Comparison of ENCODE assay signal across 8 cellular contexts in the genomic region with DNA sequence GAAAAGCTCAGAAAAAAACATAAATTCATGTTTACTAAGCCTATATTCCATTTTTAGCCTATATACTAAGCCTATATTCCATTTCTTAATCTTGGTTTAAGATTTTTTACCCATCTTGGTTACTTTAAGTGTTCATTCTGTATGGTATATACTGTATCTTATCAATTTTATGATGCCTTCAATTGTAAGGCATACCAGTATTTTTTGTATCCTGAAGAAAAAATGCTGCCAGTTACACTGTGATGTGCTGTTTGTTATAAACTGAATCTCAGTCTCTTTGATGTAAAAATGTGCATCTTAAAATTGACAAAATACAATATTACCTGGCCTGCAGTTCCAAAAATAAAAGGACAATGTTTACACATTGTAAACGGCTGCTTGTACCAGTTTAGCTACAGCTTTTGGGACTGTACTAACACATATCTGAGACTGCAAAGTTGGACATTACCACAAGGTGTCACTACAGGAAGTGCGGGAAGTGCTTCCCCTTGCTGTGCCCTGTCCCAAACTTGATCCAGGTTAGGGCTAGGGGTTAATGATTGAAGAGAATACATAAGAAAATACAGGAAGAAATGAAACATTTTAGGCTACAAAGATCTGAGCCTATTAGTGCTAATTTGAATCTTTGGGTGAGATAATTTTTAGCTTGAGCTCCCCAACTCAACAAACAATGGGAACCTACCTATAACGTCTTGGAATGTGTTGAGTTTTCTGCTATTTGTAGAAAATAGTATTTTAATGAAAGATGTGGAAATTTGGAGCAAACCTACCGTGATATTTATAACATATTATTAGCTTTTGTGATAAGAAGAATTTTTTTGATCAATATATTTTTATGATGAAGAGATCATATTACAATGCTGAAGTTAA.
A peak's percentile ranks its signal among the peaks of the same experiment; 100 is the strongest.
DNase-seq lines count a peak whose midpoint lies in the region; ATAC-seq and TF ChIP-seq lines count a peak whose summit lies in the region.

No MANE protein-coding gene starts in this region.

- TF ChIP-seq CTCF in type B pancreatic cell (conservative IDR thresholded peaks at IDR 0.05): peak; percentile 84

- no peaks in the 10 kb centered on the region for H3K9me3 Mint-ChIP-seq in activated CD4-positive, alpha-beta T cell treated with anti-CD3 and anti-CD28 coated beads, Interleukin-2, amount 10 ng/mL, durations not matched to agents 24 days and 14 days
- H3K9me3 Mint-ChIP-seq in type B pancreatic cell: no peaks in the 10 kb centered on the region

- no peak overlapping the region for H3K4me3 Mint-ChIP-seq in activated CD4-positive, alpha-beta T cell treated with anti-CD3 and anti-CD28 coated beads, Interleukin-2, amount 10 ng/mL, durations not matched to agents 24 days and 14 days
- no peak overlapping the region for H3K4me3 Mint-ChIP-seq in type B pancreatic cell

- intact Hi-C loops in activated CD4-positive, alpha-beta T cell treated with anti-CD3 and anti-CD28 coated beads, Interleukin-2, amount 10 ng/mL, durations not matched to agents 24 days and 14 days (cut with micrococcal nuclease): loop anchor here (2.0 kb wide), 1 partner anchor 658 kb away; no protein-coding TSS in a partner anchor

- H3K36me3 Mint-ChIP-seq in activated CD4-positive, alpha-beta T cell treated with anti-CD3 and anti-CD28 coated beads, Interleukin-2, amount 10 ng/mL, durations not matched to agents 24 days and 14 days (ENCODE audit: low read depth): no peaks in the 10 kb centered on the region
- no peaks in the 10 kb centered on the region for H3K36me3 Mint-ChIP-seq in type B pancreatic cell

- no peaks in the 10 kb centered on the region for H3K4me1 Mint-ChIP-seq in activated CD4-positive, alpha-beta T cell treated with anti-CD3 and anti-CD28 coated beads, Interleukin-2, amount 10 ng/mL, durations not matched to agents 24 days and 14 days
- peaks cover 5% of the 10 kb centered on the region for H3K4me1 Mint-ChIP-seq in type B pancreatic cell (ENCODE audit: unreplicated experiment)

- H3K27ac Mint-ChIP-seq in activated CD4-positive, alpha-beta T cell treated with anti-CD3 and anti-CD28 coated beads, Interleukin-2, amount 10 ng/mL, durations not matched to agents 24 days and 14 days: no peak overlapping the region
- H3K27ac Mint-ChIP-seq in type B pancreatic cell: no peak overlapping the region

- peaks cover 5% of the 10 kb centered on the region for H3K27me3 Mint-ChIP-seq in activated CD4-positive, alpha-beta T cell treated with anti-CD3 and anti-CD28 coated beads, Interleukin-2, amount 10 ng/mL, durations not matched to agents 24 days and 14 days
- H3K27me3 Mint-ChIP-seq in type B pancreatic cell: no peaks in the 10 kb centered on the region

- peak; percentile 72 for DNase-seq in activated CD4-positive, alpha-beta T cell treated with anti-CD3 and anti-CD28 coated beads, Interleukin-2, amount 10 ng/mL, durations not matched to agents 24 days and 14 days
- DNase-seq in activated CD4-positive, alpha-beta T cell treated with anti-CD3 and anti-CD28 coated beads for 1 hour: no peak
- DNase-seq in NCI-H82 (lab: John Stamatoyannopoulos, UW) (peak; percentile 78), T47D (ENCODE audit: low read depth in 1 of 2, low spot score in 1 of 2) (peak; percentile 42 to 76), kidney glomerular epithelial cell (lab: John Stamatoyannopoulos, UW) (peak; percentile 46), type B pancreatic cell (ENCODE audit: extremely low spot score, unreplicated experiment) (no peak)

- in situ Hi-C loops in T47D (cut with HindIII; ENCODE audit: low pct_unique_long_range_greater_than_20kb, low sequenced_read_pairs): no loop called here

- ATAC-seq in GM19468 (IDR thresholded peaks at IDR 0.05; ENCODE audit: extremely low read depth, unreplicated experiment) (peak; percentile 79), HG03457 (IDR thresholded peaks at IDR 0.05; ENCODE audit: unreplicated experiment) (peak; percentile 87)

Comparison
In these comparisons a context has a peak if more than half of its experiments do, and no peak if none do; other contexts are left out.
1. DNase-seq: peak in activated CD4-positive, alpha-beta T cell treated with anti-CD3 and anti-CD28 coated beads, Interleukin-2, amount 10 ng/mL, durations not matched to agents 24 days and 14 days (single experiment), NCI-H82 (single experiment), T47D (2 of 2) and kidney glomerular epithelial cell (single experiment); none in activated CD4-positive, alpha-beta T cell treated with anti-CD3 and anti-CD28 coated beads for 1 hour (single experiment) and type B pancreatic cell (single experiment).